ENCODE assay signal across 2 cellular contexts in genomic region chr7:150415161-150416160, GRCh38.
TF ChIP-seq lines count a peak whose summit lies in the region.

No MANE protein-coding gene starts in this region.

TF ChIP-seq in IMR-90, 13 proteins besides CTCF, POLR2A, EP300 and RAD21:
- TF ChIP-seq BHLHE40 (IDR thresholded peaks at IDR 0.05; ENCODE audit: low read depth, low read length) = no peak
- no peak for TF ChIP-seq CEBPB (IDR thresholded peaks at IDR 0.05; ENCODE audit: low read depth, low read length)
- TF ChIP-seq MAFK (IDR thresholded peaks at IDR 0.05; ENCODE audit: low read depth, low read length) = no peak
- TF ChIP-seq, protein P1, sequence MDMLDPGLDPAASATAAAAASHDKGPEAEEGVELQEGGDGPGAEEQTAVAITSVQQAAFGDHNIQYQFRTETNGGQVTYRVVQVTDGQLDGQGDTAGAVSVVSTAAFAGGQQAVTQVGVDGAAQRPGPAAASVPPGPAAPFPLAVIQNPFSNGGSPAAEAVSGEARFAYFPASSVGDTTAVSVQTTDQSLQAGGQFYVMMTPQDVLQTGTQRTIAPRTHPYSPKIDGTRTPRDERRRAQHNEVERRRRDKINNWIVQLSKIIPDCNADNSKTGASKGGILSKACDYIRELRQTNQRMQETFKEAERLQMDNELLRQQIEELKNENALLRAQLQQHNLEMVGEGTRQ (IDR thresholded peaks at IDR 0.05; ENCODE audit: low read depth, low read length) = no peak
- no peak for TF ChIP-seq CHD1 (IDR thresholded peaks at IDR 0.05; ENCODE audit: low read depth, low read length)
- no peak for TF ChIP-seq NFE2L2 (IDR thresholded peaks at IDR 0.05; ENCODE audit: low read depth, low read length)
- TF ChIP-seq SMC3 (IDR thresholded peaks at IDR 0.05; ENCODE audit: low read depth, low read length) = no peak
- TF ChIP-seq MAZ (IDR thresholded peaks at IDR 0.05; ENCODE audit: borderline replicate concordance, low read depth, low read length) = no peak
- no peak for TF ChIP-seq FOS (IDR thresholded peaks at IDR 0.05; ENCODE audit: low read depth, low read length)
- TF ChIP-seq, protein P2, sequence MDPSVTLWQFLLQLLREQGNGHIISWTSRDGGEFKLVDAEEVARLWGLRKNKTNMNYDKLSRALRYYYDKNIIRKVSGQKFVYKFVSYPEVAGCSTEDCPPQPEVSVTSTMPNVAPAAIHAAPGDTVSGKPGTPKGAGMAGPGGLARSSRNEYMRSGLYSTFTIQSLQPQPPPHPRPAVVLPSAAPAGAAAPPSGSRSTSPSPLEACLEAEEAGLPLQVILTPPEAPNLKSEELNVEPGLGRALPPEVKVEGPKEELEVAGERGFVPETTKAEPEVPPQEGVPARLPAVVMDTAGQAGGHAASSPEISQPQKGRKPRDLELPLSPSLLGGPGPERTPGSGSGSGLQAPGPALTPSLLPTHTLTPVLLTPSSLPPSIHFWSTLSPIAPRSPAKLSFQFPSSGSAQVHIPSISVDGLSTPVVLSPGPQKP (IDR thresholded peaks at IDR 0.05; ENCODE audit: borderline replicate concordance, low read depth, low read length) = no peak
- no peak for TF ChIP-seq RCOR1 (IDR thresholded peaks at IDR 0.05; ENCODE audit: insufficient replicate concordance, low read length)
- TF ChIP-seq MXI1 (IDR thresholded peaks at IDR 0.05; ENCODE audit: borderline replicate concordance, low read depth, low read length) = no peak
- TF ChIP-seq RFX5 (IDR thresholded peaks at IDR 0.05; ENCODE audit: low read depth, low read length) = no peak

TF ChIP-seq in neural cell, 6 proteins besides CTCF, POLR2A, EP300 and RAD21:
- no peak for TF ChIP-seq SMC3 (conservative IDR thresholded peaks at IDR 0.05; ENCODE audit: poor library complexity)
- TF ChIP-seq TAF1 (IDR thresholded peaks at IDR 0.05; ENCODE audit: low read depth) = no peak
- no peak for TF ChIP-seq REST (IDR thresholded peaks at IDR 0.05; ENCODE audit: borderline replicate concordance)
- no peak for TF ChIP-seq MXI1 (conservative IDR thresholded peaks at IDR 0.05; ENCODE audit: poor library complexity, severe bottlenecking)
- no peak for TF ChIP-seq EZH2 (IDR thresholded peaks at IDR 0.05; ENCODE audit: borderline replicate concordance, insufficient read depth, low read length, poor library complexity, severe bottlenecking)
- no peak for TF ChIP-seq POLR2AphosphoS5 (IDR thresholded peaks at IDR 0.05)
